17 cellular contexts compared by ENCODE assay signal in genomic region chr3:38133557-38134405, GRCh38. TPM values are rescaled to one million over a fixed set of nuclear protein-coding genes. Genes with fewer than 3 reads are reported as not detected.
DNase-seq lines count a peak whose midpoint lies in the region; TF ChIP-seq lines count a peak whose summit lies in the region.
"Had no signal": no experiment of that assay in that cellular context is flagged by ENCODE, and none has a peak within 500 bp of the region (broad histone marks: within the 10 kb centered on the region; RNA-seq: fewer than 3 reads in every experiment).

No MANE protein-coding gene starts in this region.

- H3K9me3 Mint-ChIP-seq in endodermal cell (no peaks in the 10 kb centered on the region), nephron (no peaks in the 10 kb centered on the region)

- H3K27me3 ChIP-seq in Loucy (ENCODE audit: insufficient read depth, low read length, poor library complexity, severe bottlenecking) (no peaks in the 10 kb centered on the region), endodermal cell (ENCODE audit: control insufficient read depth, insufficient read depth, low read length, poor library complexity, severe bottlenecking) (no peaks in the 10 kb centered on the region), SJCRH30 (no peaks in the 10 kb centered on the region)
- H3K27me3 ChIP-seq: adrenal gland, BLaER1, heart right ventricle had no signal

- no peaks in the 10 kb centered on the region for H3F3A ChIP-seq in Loucy (ENCODE audit: low read depth)

- peak overlapping the region; percentile 11 for H3K9ac ChIP-seq in Loucy (ENCODE audit: low read depth, low read length, poor library complexity, severe bottlenecking)
- H3K9ac ChIP-seq in endodermal cell (ENCODE audit: extremely low read depth, low read length, poor library complexity, severe bottlenecking): no peak overlapping the region
- H3K9ac ChIP-seq: KMS-11, SK-N-SH had no signal

- H3K27ac Mint-ChIP-seq in endodermal cell: no peak overlapping the region
- H3K27ac Mint-ChIP-seq in nephron: peak overlapping the region; percentile 6 to 72 (median 47)

- H3K36me3 Mint-ChIP-seq in endodermal cell (ENCODE audit: low read depth): peaks cover 42% of the 10 kb centered on the region
- peaks cover 44% of the 10 kb centered on the region for H3K36me3 Mint-ChIP-seq in nephron (ENCODE audit: low read depth)

- WGBS in endodermal cell (ENCODE audit: insufficient coverage in 1 of 2, insufficient read length in 1 of 2), 2 experiments: 93 to 95% methylated on average over 9 to 10 of the region's 10 CpGs

- no peaks in the 10 kb centered on the region for H3K9me2 ChIP-seq in Loucy (replicated peaks; ENCODE audit: low read depth, low read length)
- H3K9me2 ChIP-seq: SK-N-SH had no signal

- no peak for TF ChIP-seq CTCF in C4-2B (conservative IDR thresholded peaks at IDR 0.05)
- no peak for TF ChIP-seq CTCF in Loucy (conservative IDR thresholded peaks at IDR 0.05; ENCODE audit: low read length)
- TF ChIP-seq CTCF in endodermal cell (conservative IDR thresholded peaks at IDR 0.05): no peak
- TF ChIP-seq CTCF in nephron (IDR thresholded peaks at IDR 0.05; ENCODE audit: unreplicated experiment in 3 of 3): no peak

- H3K27me3 Mint-ChIP-seq in endodermal cell (ENCODE audit: insufficient read depth) (no peaks in the 10 kb centered on the region), nephron (ENCODE audit: low read depth) (no peaks in the 10 kb centered on the region)

- peak overlapping the region; percentile 96 for H3K27ac ChIP-seq in C4-2B
- H3K27ac ChIP-seq in endodermal cell (ENCODE audit: low read depth, low read length): no peak overlapping the region
- H3K27ac ChIP-seq in SJCRH30: no peak overlapping the region
- H3K27ac ChIP-seq: BLaER1, heart right ventricle, KMS-11 had no signal

- H3K79me2 ChIP-seq in Loucy (ENCODE audit: insufficient read depth, low read length): peaks cover 42% of the 10 kb centered on the region

- peak overlapping the region; percentile 9 for H3K4me2 ChIP-seq in Loucy (ENCODE audit: low read depth, low read length, poor library complexity, severe bottlenecking)
- H3K4me2 ChIP-seq: BLaER1, KMS-11, SK-N-SH had no signal

- DNase-seq in endodermal cell (peak; percentile 36), T1000 (lab: John Stamatoyannopoulos, UW) (no peak), H4 (ENCODE audit: low spot score) (no peak), SJCRH30 (no peak), OCI-M2 (lab: John Stamatoyannopoulos, UW; ENCODE audit: unreplicated experiment) (no peak)
- DNase-seq: activated CD4-positive, alpha-beta T cell treated with anti-CD3 and anti-CD28 coated beads for 48 hours; effector CD4-positive, alpha-beta T cell; heart right ventricle; NCI-H524; SK-N-SH; stimulated activated naive CD4-positive, alpha-beta T cell treated with Interleukin-2 at 50 U/mL for 16 hours had no signal

- H2AFZ ChIP-seq in Loucy (ENCODE audit: low read length): no peak overlapping the region

- H3K4me3 ChIP-seq in Loucy (ENCODE audit: low read length, poor library complexity, severe bottlenecking) (no peak overlapping the region), endodermal cell (ENCODE audit: low read length) (no peak overlapping the region), SJCRH30 (no peak overlapping the region)
- H3K4me3 ChIP-seq: adrenal gland, BLaER1, heart right ventricle had no signal

- H4K20me1 ChIP-seq in Loucy (ENCODE audit: insufficient read depth, low read length, poor library complexity, severe bottlenecking): peaks cover 26% of the 10 kb centered on the region

- H3K36me3 ChIP-seq in Loucy (ENCODE audit: insufficient read depth, low read length): peaks cover 18% of the 10 kb centered on the region; the same call in 1 of the 2 replicates
- H3K36me3 ChIP-seq in endodermal cell (ENCODE audit: control insufficient read depth, insufficient read depth, low read length): peaks cover 56% of the 10 kb centered on the region
- H3K36me3 ChIP-seq in SJCRH30: peaks cover 3% of the 10 kb centered on the region; the same call in 1 of the 2 replicates

- H3K9me3 ChIP-seq in Loucy (ENCODE audit: insufficient read depth, low read depth, low read length): no peaks in the 10 kb centered on the region
- no peaks in the 10 kb centered on the region for H3K9me3 ChIP-seq in endodermal cell (ENCODE audit: control insufficient read depth, low read length)
- H3K9me3 ChIP-seq in SJCRH30 (replicated peaks): no peaks in the 10 kb centered on the region
- H3K9me3 ChIP-seq: adrenal gland, BLaER1, heart right ventricle, SK-N-SH had no signal

- H3K4me1 ChIP-seq in Loucy (ENCODE audit: insufficient read depth, low read length, poor library complexity, severe bottlenecking) (peaks cover 29% of the 10 kb centered on the region), endodermal cell (ENCODE audit: control insufficient read depth, insufficient read depth, low read length) (no peaks in the 10 kb centered on the region), SJCRH30 (no peaks in the 10 kb centered on the region)

- H3K4me1 Mint-ChIP-seq in endodermal cell (peaks cover 17% of the 10 kb centered on the region), nephron (peaks cover 33% of the 10 kb centered on the region)

- H3K4me3 Mint-ChIP-seq in endodermal cell (no peak overlapping the region), nephron (peak overlapping the region; percentile 39 to 90 (median 56))

RNA-seq across cellular contexts. Expression of gene ACAA1, which starts 3.1 kb away (rescaled TPM):
- 10 to 100 TPM; 40.1 to 43.7 TPM for total RNA-seq in endodermal cell
- polyA plus RNA-seq in endodermal cell (2013, experiment 1 of 2): 26.1 TPM
- polyA plus RNA-seq in endodermal cell (2013, experiment 2 of 2): 20.7 TPM
- 2.5 and 5.7 TPM in 2 replicates for total RNA-seq in H4 (2014; rRNA removed; shearing (Covaris generic))
- 14.9 and 15.0 TPM in 2 replicates for total RNA-seq in SJCRH30 (2014; rRNA removed; shearing (Covaris generic))

RNA-seq across cellular contexts. Expression of gene MYD88, which starts 4.7 kb away (rescaled TPM):
- 10 to 100 TPM; 16.2 to 18.8 TPM for total RNA-seq in endodermal cell
- polyA plus RNA-seq in endodermal cell (2013, experiment 1 of 2): 21.5 TPM
- 22.1 TPM for polyA plus RNA-seq in endodermal cell (2013, experiment 2 of 2)
- total RNA-seq in H4 (2014; rRNA removed; shearing (Covaris generic)): 3.8 and 15.2 TPM in 2 replicates
- 2.5 and 2.7 TPM in 2 replicates for total RNA-seq in SJCRH30 (2014; rRNA removed; shearing (Covaris generic))

RNA-seq across cellular contexts. Expression of gene OXSR1, which starts 31.6 kb away (rescaled TPM):
- total RNA-seq in endodermal cell: 10 to 100 TPM; 41.9 to 55.5 TPM
- polyA plus RNA-seq in endodermal cell (2013, experiment 1 of 2): 51.1 TPM
- 48.7 TPM for polyA plus RNA-seq in endodermal cell (2013, experiment 2 of 2)
- 11.6 and 13.7 TPM in 2 replicates for total RNA-seq in H4 (2014; rRNA removed; shearing (Covaris generic))
- total RNA-seq in SJCRH30 (2014; rRNA removed; shearing (Covaris generic)): 27.9 and 31.6 TPM in 2 replicates
